1 cellular context compared by ENCODE assay signal in the genomic region with DNA sequence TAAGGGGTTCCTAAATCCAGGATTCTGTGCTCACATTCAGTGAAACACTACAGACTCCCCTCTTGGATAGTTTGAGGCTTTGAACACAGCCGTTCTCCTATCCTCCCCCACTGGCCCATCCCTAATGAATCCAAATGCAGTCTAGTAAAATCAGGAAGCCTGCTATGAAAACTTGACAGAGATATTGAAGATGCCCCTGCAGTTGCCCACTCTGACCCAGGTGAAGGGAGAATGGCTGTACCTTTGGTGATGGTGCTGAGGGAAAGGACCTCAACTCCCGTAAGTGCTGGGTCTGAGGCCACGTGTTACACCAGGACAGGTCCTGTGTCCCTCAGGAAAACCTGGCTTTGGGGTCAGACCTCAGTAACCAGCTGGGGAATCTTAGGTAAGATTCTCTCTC.
TF ChIP-seq lines count a peak whose summit lies in the region.

No MANE protein-coding gene starts in this region.

TF ChIP-seq in H1, 55 proteins besides CTCF, POLR2A, EP300 and RAD21:
- TF ChIP-seq, protein P1, sequence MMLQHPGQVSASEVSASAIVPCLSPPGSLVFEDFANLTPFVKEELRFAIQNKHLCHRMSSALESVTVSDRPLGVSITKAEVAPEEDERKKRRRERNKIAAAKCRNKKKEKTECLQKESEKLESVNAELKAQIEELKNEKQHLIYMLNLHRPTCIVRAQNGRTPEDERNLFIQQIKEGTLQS (IDR thresholded peaks at IDR 0.05; ENCODE audit: insufficient read depth, low read depth, low read length), result no peak
- TF ChIP-seq FOSL1 (IDR thresholded peaks at IDR 0.05; ENCODE audit: insufficient read depth, low read depth, low read length), result no peak
- TF ChIP-seq SIN3A (conservative IDR thresholded peaks at IDR 0.05 in 1 of 2, IDR thresholded peaks at IDR 0.05 in 1 of 2; ENCODE audit: low read depth in 1 of 2, low read length in 2 of 2), result no peak
- TF ChIP-seq BCL11A (IDR thresholded peaks at IDR 0.05; ENCODE audit: low read depth in 2 of 2, low read length in 2 of 2), result no peak
- TF ChIP-seq KDM1A (IDR thresholded peaks at IDR 0.05; ENCODE audit: borderline replicate concordance, low read length), result no peak
- TF ChIP-seq E2F6 (IDR thresholded peaks at IDR 0.05), result no peak
- TF ChIP-seq EGR1 (IDR thresholded peaks at IDR 0.05; ENCODE audit: borderline replicate concordance, low read depth, low read length), result no peak
- TF ChIP-seq ATF2 (IDR thresholded peaks at IDR 0.05; ENCODE audit: low read length), result no peak
- no peak for TF ChIP-seq TAF7 (optimal IDR thresholded peaks at IDR 0.05; ENCODE audit: borderline replicate concordance, low read depth, low read length)
- no peak for TF ChIP-seq POLR2AphosphoS5 (IDR thresholded peaks at IDR 0.05; ENCODE audit: low read depth, low read length)
- no peak for TF ChIP-seq NRF1 (IDR thresholded peaks at IDR 0.05; ENCODE audit: low read depth, low read length)
TF ChIP-seq in H1: peak in this region for 0.
